In the genomic region with DNA sequence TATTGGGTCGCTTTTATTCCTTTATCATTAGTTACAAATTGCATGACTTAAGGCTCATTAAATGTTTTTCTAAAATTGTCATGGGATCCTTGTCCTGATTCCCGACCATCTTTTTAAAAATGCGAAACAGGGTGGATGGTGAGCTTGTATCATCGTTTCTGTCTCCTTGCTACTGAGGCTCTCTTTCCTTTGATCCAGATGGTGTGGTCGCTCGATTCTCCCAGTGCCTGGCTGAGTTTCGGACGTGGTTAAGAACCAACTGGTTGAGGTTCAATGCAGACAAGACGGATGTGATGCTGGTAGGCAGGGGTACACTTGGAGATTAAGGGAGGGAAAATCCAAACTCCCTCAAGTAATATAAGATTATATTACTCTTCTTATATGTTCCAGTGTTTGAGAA, we compare ENCODE assay signal across 8 cellular contexts. TPM values are rescaled to one million over a fixed set of nuclear protein-coding genes. Genes with fewer than 3 reads are reported as not detected.
DNase-seq lines count a peak whose midpoint lies in the region; ATAC-seq lines count a peak whose summit lies in the region.

No MANE protein-coding gene starts in this region.

- peak overlapping the region; percentile 88 for H3K4me3 ChIP-seq in NT2/D1 (ENCODE audit: insufficient read length, low read depth)
- peak overlapping the region; percentile 83 for H3K4me3 ChIP-seq in naive thymus-derived CD4-positive, alpha-beta T cell (ENCODE audit: low read length)

- H3K27ac Mint-ChIP-seq in dendritic cell treated with granulocyte-macrophage colony-stimulating factor and Interleukin-4, amounts not matched to agents 40 ng/mL and 50 ng/mL, for 4 days = peak overlapping the region; percentile 95
- peak overlapping the region; percentile 95 to 97 (median 97) for H3K27ac Mint-ChIP-seq in naive thymus-derived CD4-positive, alpha-beta T cell

- H3K9ac ChIP-seq in NT2/D1 (ENCODE audit: insufficient read length, low read depth) = peak overlapping the region; percentile 82

- peak overlapping the region; percentile 88 for H3K4me3 Mint-ChIP-seq in dendritic cell treated with granulocyte-macrophage colony-stimulating factor and Interleukin-4, amounts not matched to agents 40 ng/mL and 50 ng/mL, for 4 days
- H3K4me3 Mint-ChIP-seq in naive thymus-derived CD4-positive, alpha-beta T cell = peak overlapping the region; percentile 92 to 98 (median 96)

- H3K27me3 ChIP-seq in NT2/D1 (ENCODE audit: insufficient read depth, insufficient read length) = no peaks in the 10 kb centered on the region
- no peaks in the 10 kb centered on the region for H3K27me3 ChIP-seq in naive thymus-derived CD4-positive, alpha-beta T cell (ENCODE audit: control insufficient read depth in 2 of 2, insufficient read depth in 2 of 2, low read length in 2 of 2)

- H3K27ac ChIP-seq in naive thymus-derived CD4-positive, alpha-beta T cell (ENCODE audit: low read depth, low read length) = peak overlapping the region; percentile 95

- CTCF ChIA-PET in naive thymus-derived CD4-positive, alpha-beta T cell (lab: Charles Lee) = interaction anchor here (1.0 to 2.7 kb wide), 2 partner anchors 85 to 163 kb away, joined by 3 to 8 read pairs; no protein-coding TSS in a partner anchor

- DNase-seq in NCI-H2171 treated with DMSO at 0.1 percent for 48 hours (lab: John Stamatoyannopoulos, UW) (peak; percentile 23), NCI-H2171 (lab: John Stamatoyannopoulos, UW) (no peak), NT2/D1 (ENCODE audit: low read depth, low spot score) (no peak), GOT3 (lab: John Stamatoyannopoulos, UW) (no peak)
- no peak for DNase-seq in naive thymus-derived CD4-positive, alpha-beta T cell

- no peaks in the 10 kb centered on the region for H3K27me3 Mint-ChIP-seq in dendritic cell treated with granulocyte-macrophage colony-stimulating factor and Interleukin-4, amounts not matched to agents 40 ng/mL and 50 ng/mL, for 4 days
- H3K27me3 Mint-ChIP-seq in naive thymus-derived CD4-positive, alpha-beta T cell = no peaks in the 10 kb centered on the region

- POLR2A ChIA-PET in naive thymus-derived CD4-positive, alpha-beta T cell (lab: Charles Lee) = interaction anchor here (0.6 to 1.9 kb wide), 6 partner anchors 8 to 244 kb away, joined by 3 to 13 read pairs (median 4); partner anchors contain the start of gene SLC35D1

- H3K9me3 ChIP-seq in NT2/D1 (ENCODE audit: insufficient read depth, low read length) = no peaks in the 10 kb centered on the region
- H3K9me3 ChIP-seq in naive thymus-derived CD4-positive, alpha-beta T cell (ENCODE audit: control insufficient read depth in 2 of 3, low read length in 3 of 3) = no peaks in the 10 kb centered on the region

- no peaks in the 10 kb centered on the region for H3K9me3 Mint-ChIP-seq in dendritic cell treated with granulocyte-macrophage colony-stimulating factor and Interleukin-4, amounts not matched to agents 40 ng/mL and 50 ng/mL, for 4 days
- H3K9me3 Mint-ChIP-seq in naive thymus-derived CD4-positive, alpha-beta T cell = peaks cover 0 to 12% (median 0%) of the 10 kb centered on the region in 11 donors

- ATAC-seq in naive thymus-derived CD4-positive, alpha-beta T cell = no peak
- ATAC-seq in HG02870 (IDR thresholded peaks at IDR 0.05; ENCODE audit: unreplicated experiment) = no peak
- no peak for ATAC-seq in HG03469 (IDR thresholded peaks at IDR 0.05; ENCODE audit: unreplicated experiment)

- H3K4me1 ChIP-seq in NT2/D1 (ENCODE audit: insufficient read depth, insufficient read length) = no peaks in the 10 kb centered on the region
- H3K4me1 ChIP-seq in naive thymus-derived CD4-positive, alpha-beta T cell (ENCODE audit: control insufficient read depth in 2 of 2, insufficient read depth in 2 of 2, low read length in 2 of 2) = peaks cover 24 to 37% of the 10 kb centered on the region in 2 donors

- H3K4me1 Mint-ChIP-seq in dendritic cell treated with granulocyte-macrophage colony-stimulating factor and Interleukin-4, amounts not matched to agents 40 ng/mL and 50 ng/mL, for 4 days (ENCODE audit: low read depth) = peaks cover 17% of the 10 kb centered on the region
- H3K4me1 Mint-ChIP-seq in naive thymus-derived CD4-positive, alpha-beta T cell = peaks cover 18 to 75% (median 59%) of the 10 kb centered on the region in 7 donors

- peaks cover 8% of the 10 kb centered on the region for H3K36me3 ChIP-seq in NT2/D1 (ENCODE audit: insufficient read depth, insufficient read length, low read length)
- H3K36me3 ChIP-seq in naive thymus-derived CD4-positive, alpha-beta T cell (ENCODE audit: control insufficient read depth in 2 of 3, insufficient read depth in 3 of 3, low read length in 3 of 3) = peaks cover 0 to 16% (median 0%) of the 10 kb centered on the region in 3 experiments

- H3K36me3 Mint-ChIP-seq in dendritic cell treated with granulocyte-macrophage colony-stimulating factor and Interleukin-4, amounts not matched to agents 40 ng/mL and 50 ng/mL, for 4 days (ENCODE audit: low read depth) = peaks cover 32% of the 10 kb centered on the region
- H3K36me3 Mint-ChIP-seq in naive thymus-derived CD4-positive, alpha-beta T cell = peaks cover 0 to 2% (median 2%) of the 10 kb centered on the region in 5 donors

- intact Hi-C loops in dendritic cell treated with granulocyte-macrophage colony-stimulating factor and Interleukin-4, amounts not matched to agents 40 ng/mL and 50 ng/mL, for 4 days (cut with micrococcal nuclease) = no loop called here
- intact Hi-C loops in naive thymus-derived CD4-positive, alpha-beta T cell (cut with micrococcal nuclease) = loop anchor here (1.0 to 10.0 kb wide), 9 partner anchors 127 to 1505 kb away; partner anchors contain the start of genes LEPR (in 2 of the 2), LEPROT (in 2 of the 2), GADD45A (in 1 of the 2) and SERBP1 (in 1 of the 2)

RNA-seq across cellular contexts. Expression of gene MIER1, which starts 1.2 kb away (rescaled TPM):
- total RNA-seq in naive thymus-derived CD4-positive, alpha-beta T cell = 10 to 100 TPM; 51.5 to 73.6 (median 70.9) TPM
- polyA plus RNA-seq in naive thymus-derived CD4-positive, alpha-beta T cell = 10 to 100 TPM; 35.8 to 48.2 TPM

RNA-seq across cellular contexts. Expression of gene DNAI4, which starts 1.3 kb away (rescaled TPM):
- total RNA-seq in naive thymus-derived CD4-positive, alpha-beta T cell = 10 to 100 TPM in 1 of 5 experiments, 1 to 10 TPM in 4; 1.3 to 10.7 (median 9.7) TPM
- 1 to 10 TPM; 2.2 to 2.3 TPM for polyA plus RNA-seq in naive thymus-derived CD4-positive, alpha-beta T cell
